ENCODE assay signal across 17 cellular contexts in the genomic region with DNA sequence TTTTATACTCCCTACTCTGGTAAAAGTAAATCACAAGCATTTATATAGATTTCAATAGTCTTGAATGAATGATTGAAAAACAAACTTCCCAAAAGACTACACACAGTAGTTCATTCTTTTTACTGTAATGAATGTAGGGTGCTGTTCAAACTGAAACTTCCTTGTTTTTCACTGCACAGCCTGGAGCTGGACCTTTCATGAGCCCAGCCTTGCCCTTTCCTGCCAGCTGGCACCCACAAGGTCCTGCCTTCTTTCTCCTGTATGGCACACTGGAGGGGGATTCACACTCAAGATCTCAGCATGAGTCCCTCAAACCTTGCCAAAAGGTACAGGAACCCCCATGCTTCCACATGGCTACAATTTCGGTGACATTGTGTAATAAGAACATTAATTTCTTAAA. TPM values are rescaled to one million over a fixed set of nuclear protein-coding genes. Genes with fewer than 3 reads are reported as not detected.
"Had no signal": no experiment of that assay in that cellular context is flagged by ENCODE, and none has a peak within 500 bp of the region (broad histone marks: within the 10 kb centered on the region; RNA-seq: fewer than 3 reads in every experiment).

No MANE protein-coding gene starts in this region.

- H3K27ac Mint-ChIP-seq: effector memory CD8-positive, alpha-beta T cell; naive thymus-derived CD8-positive, alpha-beta T cell; progenitor cell of endocrine pancreas; stimulated activated memory B cell treated with anti-CD40 and anti-IgM and Interleukin-4, amounts not matched to agents 10 μg/mL and 1 μg/mL and 100 μg/mL, for 72 hours; stimulated activated naive CD8-positive, alpha-beta T cell treated with anti-CD3 and anti-CD28 coated beads, Interleukin-15, Interleukin-2, amounts not matched to agents 100 ng/mL and 50 ng/mL, for 24 hours had no signal

- DNase-seq: effector memory CD8-positive, alpha-beta T cell; esophagus squamous epithelium; foreskin fibroblast; kidney; mucosa of descending colon; naive thymus-derived CD8-positive, alpha-beta T cell; pancreas; spleen; stimulated activated CD4-positive, alpha-beta T cell treated with anti-CD3 and anti-CD28 coated beads, Interleukin-15, amount 100 ng/mL, for 24 hours; stimulated activated CD4-positive, alpha-beta T cell treated with anti-CD3 and anti-CD28 coated beads, Interleukin-1b, Interleukin-23, amount 100 ng/mL, for 48 hours; stimulated activated CD4-positive, alpha-beta T cell treated with anti-CD3 and anti-CD28 coated beads, Interleukin-4, amount 100 ng/mL, for 24 hours; tibial artery; upper lobe of right lung had no signal

- H3K4me1 ChIP-seq: esophagus squamous epithelium, pancreas, spleen, upper lobe of right lung had no signal

- H3K27ac ChIP-seq: esophagus squamous epithelium, pancreas, upper lobe of right lung had no signal

- H3K36me3 Mint-ChIP-seq: naive thymus-derived CD8-positive, alpha-beta T cell; stimulated activated memory B cell treated with anti-CD40 and anti-IgM and Interleukin-4, amounts not matched to agents 10 μg/mL and 1 μg/mL and 100 μg/mL, for 72 hours had no signal

- H3K27me3 Mint-ChIP-seq: progenitor cell of endocrine pancreas had no signal

- H3K4me1 Mint-ChIP-seq: central memory CD8-positive, alpha-beta T cell; naive thymus-derived CD8-positive, alpha-beta T cell; stimulated activated memory B cell treated with anti-CD40 and anti-IgM and Interleukin-4, amounts not matched to agents 10 μg/mL and 1 μg/mL and 100 μg/mL, for 72 hours had no signal

- H3K36me3 ChIP-seq: pancreas, spleen, upper lobe of right lung had no signal

- H3K4me3 ChIP-seq: esophagus squamous epithelium, mucosa of descending colon, pancreas, spleen, upper lobe of right lung had no signal

- H3K9me3 Mint-ChIP-seq: central memory CD8-positive, alpha-beta T cell; effector memory CD8-positive, alpha-beta T cell; naive thymus-derived CD8-positive, alpha-beta T cell; stimulated activated memory B cell treated with anti-CD40 and anti-IgM and Interleukin-4, amounts not matched to agents 10 μg/mL and 1 μg/mL and 100 μg/mL, for 72 hours; stimulated activated naive CD8-positive, alpha-beta T cell treated with anti-CD3 and anti-CD28 coated beads, Interleukin-15, Interleukin-2, amounts not matched to agents 100 ng/mL and 50 ng/mL, for 24 hours had no signal

- FAIRE-seq: kidney, pancreas had no signal

- H3K27me3 ChIP-seq: esophagus squamous epithelium, pancreas, spleen, tibial artery, upper lobe of right lung had no signal

- H3K9me3 ChIP-seq: esophagus squamous epithelium, mucosa of descending colon, pancreas, spleen, tibial artery, upper lobe of right lung had no signal

- H3K4me3 Mint-ChIP-seq: central memory CD8-positive, alpha-beta T cell; effector memory CD8-positive, alpha-beta T cell; naive thymus-derived CD8-positive, alpha-beta T cell; stimulated activated memory B cell treated with anti-CD40 and anti-IgM and Interleukin-4, amounts not matched to agents 10 μg/mL and 1 μg/mL and 100 μg/mL, for 72 hours; stimulated activated naive CD8-positive, alpha-beta T cell treated with anti-CD3 and anti-CD28 coated beads, Interleukin-15, Interleukin-2, amounts not matched to agents 100 ng/mL and 50 ng/mL, for 24 hours had no signal

RNA-seq across cellular contexts. Expression of a gene that starts 50.9 kb away (rescaled TPM):
- total RNA-seq: naive thymus-derived CD8-positive, alpha-beta T cell had no signal
